8 cellular contexts compared by ENCODE assay signal in genomic region chr3:16906679-16907078, GRCh38. TPM values are rescaled to one million over a fixed set of nuclear protein-coding genes. Genes with fewer than 3 reads are reported as not detected.
DNase-seq lines count a peak whose midpoint lies in the region; ATAC-seq and TF ChIP-seq lines count a peak whose summit lies in the region.

No MANE protein-coding gene starts in this region.

- no peaks in the 10 kb centered on the region for H3K27me3 Mint-ChIP-seq in CD8-positive, alpha-beta T cell (ENCODE audit: low read depth)
- no peaks in the 10 kb centered on the region for H3K27me3 Mint-ChIP-seq in GM23338 (ENCODE audit: insufficient read depth, low read depth, poor library complexity)
- H3K27me3 Mint-ChIP-seq in T-cell = no peaks in the 10 kb centered on the region
- H3K27me3 Mint-ChIP-seq in CD14-positive monocyte (ENCODE audit: low read depth in 3 of 3) = no peaks in the 10 kb centered on the region
- H3K27me3 Mint-ChIP-seq in type B pancreatic cell = no peaks in the 10 kb centered on the region

- CTCF ChIA-PET in CD8-positive, alpha-beta T cell (lab: Charles Lee) = interaction anchor here (0.7 to 1.6 kb wide), 2 partner anchors 22 to 1156 kb away, joined by 3 to 5 read pairs; partner anchors contain the start of gene PLCL2
- CTCF ChIA-PET in T-cell (lab: Charles Lee) = no interaction called here

- intact Hi-C loops in CD8-positive, alpha-beta T cell (cut with DNase I, micrococcal nuclease) = loop anchor here (1.0 to 10.0 kb wide), 2 partner anchors 7 to 1838 kb away; no protein-coding TSS in a partner anchor
- intact Hi-C loops in left colon (cut with DNase I, micrococcal nuclease) = no loop called here
- intact Hi-C loops in CD14-positive monocyte (cut with micrococcal nuclease) = no loop called here

- ATAC-seq in CD8-positive, alpha-beta T cell = peak; percentile 53
- no peak for ATAC-seq in GM23338
- peak; percentile 61 to 83 (median 67) for ATAC-seq in T-cell (replicated peaks in 1 of 4)
- peak; percentile 94 for ATAC-seq in left colon
- ATAC-seq in HG02840 (IDR thresholded peaks at IDR 0.05; ENCODE audit: low FRiP score, unreplicated experiment) = no peak

- peaks cover 84% of the 10 kb centered on the region for H3K4me1 Mint-ChIP-seq in CD8-positive, alpha-beta T cell (ENCODE audit: low read depth)
- H3K4me1 Mint-ChIP-seq in GM23338 (peaks cover 38% of the 10 kb centered on the region), T-cell (peaks cover 79 to 88% (median 87%) of the 10 kb centered on the region in 3 donors), CD14-positive monocyte (peaks cover 65% of the 10 kb centered on the region), type B pancreatic cell (ENCODE audit: unreplicated experiment) (peaks cover 13% of the 10 kb centered on the region)

- no peak overlapping the region for H3K27ac ChIP-seq in CD8-positive, alpha-beta T cell (ENCODE audit: low read depth, low read length)
- no peak overlapping the region for H3K27ac ChIP-seq in GM23338 (ENCODE audit: low read depth)

- H3F3A ChIP-seq in GM23338 (replicated peaks; ENCODE audit: low read depth) = no peaks in the 10 kb centered on the region

- H3K4me1 ChIP-seq in CD8-positive, alpha-beta T cell (ENCODE audit: insufficient read depth, low read length) = peaks cover 72% of the 10 kb centered on the region
- peaks cover 31% of the 10 kb centered on the region for H3K4me1 ChIP-seq in GM23338 (ENCODE audit: insufficient read depth)

- H3K79me2 ChIP-seq in GM23338 (replicated peaks; ENCODE audit: insufficient read depth) = 0 out of 2 replicates have a peak, but pooled peaks cover 4% of the 10 kb centered on the region

- H3K36me3 ChIP-seq in CD8-positive, alpha-beta T cell (ENCODE audit: insufficient read depth, low read length) = no peaks in the 10 kb centered on the region
- no peaks in the 10 kb centered on the region for H3K36me3 ChIP-seq in GM23338 (ENCODE audit: insufficient read depth)

- H2AFZ ChIP-seq in GM23338 = no peak overlapping the region

- peak in 1 of 7 experiments; percentile 46 for DNase-seq in CD8-positive, alpha-beta T cell
- DNase-seq in GM23338 (ENCODE audit: low spot score) = no peak
- peak in 1 of 34 experiments; percentile 24 for DNase-seq in T-cell
- no peak for DNase-seq in left colon
- no peak for DNase-seq in CD14-positive monocyte (ENCODE audit: low spot score)
- DNase-seq in type B pancreatic cell (ENCODE audit: extremely low spot score, unreplicated experiment) = no peak
- no peak for DNase-seq in activated gamma-delta T cell treated with Interleukin-2 at 50 U/mL for 16 hours

- H3K27ac Mint-ChIP-seq in CD8-positive, alpha-beta T cell = peak overlapping the region; percentile 35
- H3K27ac Mint-ChIP-seq in GM23338 (no peak overlapping the region), T-cell (peak overlapping the region; percentile 73 to 80), CD14-positive monocyte (no peak overlapping the region), type B pancreatic cell (no peak overlapping the region)

- no peak for TF ChIP-seq CTCF in CD8-positive, alpha-beta T cell (IDR thresholded peaks at IDR 0.05)
- no peak for TF ChIP-seq CTCF in GM23338 (conservative IDR thresholded peaks at IDR 0.05; ENCODE audit: low read depth in 2 of 2)
- no peak for TF ChIP-seq CTCF in CD14-positive monocyte (IDR thresholded peaks at IDR 0.05)
- no peak for TF ChIP-seq CTCF in type B pancreatic cell (conservative IDR thresholded peaks at IDR 0.05)

- H3K27me3 ChIP-seq in CD8-positive, alpha-beta T cell (ENCODE audit: insufficient read depth, low read length) = no peaks in the 10 kb centered on the region
- H3K27me3 ChIP-seq in GM23338 (ENCODE audit: insufficient read depth) = no peaks in the 10 kb centered on the region

- peaks cover 8% of the 10 kb centered on the region for H3K36me3 Mint-ChIP-seq in CD8-positive, alpha-beta T cell
- H3K36me3 Mint-ChIP-seq in GM23338 (ENCODE audit: low read depth) (no peaks in the 10 kb centered on the region), T-cell (peaks cover 10% of the 10 kb centered on the region), CD14-positive monocyte (peaks cover 6 to 18% of the 10 kb centered on the region in 2 donors), type B pancreatic cell (no peaks in the 10 kb centered on the region)

- POLR2A ChIA-PET in CD8-positive, alpha-beta T cell (lab: Charles Lee) = interaction anchor here (1.0 kb wide), 1 partner anchor 11 kb away, joined by 3 read pairs; no protein-coding TSS in a partner anchor
- POLR2A ChIA-PET in T-cell (lab: Charles Lee) = interaction anchor here in 1 of 2 donors (0.9 kb wide), 1 partner anchor 16 kb away, joined by 3 read pairs; no protein-coding TSS in a partner anchor

- H3K4me3 ChIP-seq in CD8-positive, alpha-beta T cell (ENCODE audit: low read depth, low read length) = no peak overlapping the region
- no peak overlapping the region for H3K4me3 ChIP-seq in GM23338

- H3K9me3 Mint-ChIP-seq in CD8-positive, alpha-beta T cell = no peaks in the 10 kb centered on the region
- H3K9me3 Mint-ChIP-seq in GM23338 (no peaks in the 10 kb centered on the region), T-cell (no peaks in the 10 kb centered on the region), CD14-positive monocyte (peaks cover 0 to 8% (median 5%) of the 10 kb centered on the region in 7 donors), type B pancreatic cell (no peaks in the 10 kb centered on the region)

- no peaks in the 10 kb centered on the region for H3K9me2 ChIP-seq in GM23338 (ENCODE audit: insufficient read depth)

- peak overlapping the region; percentile 29 for H3K4me3 Mint-ChIP-seq in CD8-positive, alpha-beta T cell
- H3K4me3 Mint-ChIP-seq in GM23338 (no peak overlapping the region), T-cell (peak overlapping the region; percentile 21 to 44 (median 41)), CD14-positive monocyte (no peak overlapping the region), type B pancreatic cell (no peak overlapping the region)

- 0 out of 2 replicates have a peak overlapping the region, but pooled peaks have one; percentile 17 for H3K4me2 ChIP-seq in GM23338

- H4K20me1 ChIP-seq in GM23338 (replicated peaks; ENCODE audit: insufficient read depth) = no peaks in the 10 kb centered on the region

- no peaks in the 10 kb centered on the region for H3K9me3 ChIP-seq in CD8-positive, alpha-beta T cell (ENCODE audit: low read length)

TF ChIP-seq in GM23338, 12 proteins besides CTCF, POLR2A, EP300 and RAD21 (continues in another document):
- TF ChIP-seq REST (IDR thresholded peaks at IDR 0.05; ENCODE audit: unreplicated experiment) (no peak), NANOG (IDR thresholded peaks at IDR 0.05; ENCODE audit: borderline replicate concordance) (no peak), STAT1 (IDR thresholded peaks at IDR 0.05; ENCODE audit: unreplicated experiment) (no peak), ZNF114 (CRISPR knock-in tag; IDR thresholded peaks at IDR 0.05) (no peak)

RNA-seq across cellular contexts. Expression of gene PLCL2, which starts 21.9 kb away (rescaled TPM):
- 10 to 100 TPM; 33.1 to 35.8 TPM for total RNA-seq in CD8-positive, alpha-beta T cell
- total RNA-seq in GM23338 (2014; rRNA removed; shearing (Covaris generic)) = 9.2 and 9.7 TPM in 2 replicates
- polyA plus RNA-seq in GM23338 (2016; fragmentation: Nextera tagmentation; extraction: Ambion mirVana) (1.3 and 1.6 TPM in 2 replicates), CD14-positive monocyte (10 to 100 TPM; 26.8 to 32.5 TPM)
- total RNA-seq in T-cell (10 to 100 TPM; 53.4 to 68.1 (median 60.9) TPM), left colon (10 to 100 TPM; 15.3 to 28.7 TPM), type B pancreatic cell (ENCODE audit: low replicate concordance) (6.5 and 10.6 TPM in 2 replicates)

Comparison
In these comparisons a context has a peak if more than half of its experiments do, and no peak if none do; other contexts are left out.
1. ATAC-seq: peak in CD8-positive, alpha-beta T cell (single experiment), T-cell (4 of 4) and left colon (single experiment); none in GM23338 (single experiment) and HG02840 (single experiment).
2. H3K27ac Mint-ChIP-seq: peak in CD8-positive, alpha-beta T cell (single experiment) and T-cell (2 of 2); none in GM23338 (single experiment), CD14-positive monocyte (0 of 7) and type B pancreatic cell (single experiment).
3. H3K4me3 Mint-ChIP-seq: peak in CD8-positive, alpha-beta T cell (single experiment) and T-cell (3 of 3); none in GM23338 (single experiment), CD14-positive monocyte (0 of 2) and type B pancreatic cell (single experiment).
4. intact Hi-C loops: an anchor here in CD8-positive, alpha-beta T cell (1.0 to 10.0 kb wide); none called in left colon and CD14-positive monocyte.